16 cellular contexts compared by ENCODE assay signal in the genomic region with DNA sequence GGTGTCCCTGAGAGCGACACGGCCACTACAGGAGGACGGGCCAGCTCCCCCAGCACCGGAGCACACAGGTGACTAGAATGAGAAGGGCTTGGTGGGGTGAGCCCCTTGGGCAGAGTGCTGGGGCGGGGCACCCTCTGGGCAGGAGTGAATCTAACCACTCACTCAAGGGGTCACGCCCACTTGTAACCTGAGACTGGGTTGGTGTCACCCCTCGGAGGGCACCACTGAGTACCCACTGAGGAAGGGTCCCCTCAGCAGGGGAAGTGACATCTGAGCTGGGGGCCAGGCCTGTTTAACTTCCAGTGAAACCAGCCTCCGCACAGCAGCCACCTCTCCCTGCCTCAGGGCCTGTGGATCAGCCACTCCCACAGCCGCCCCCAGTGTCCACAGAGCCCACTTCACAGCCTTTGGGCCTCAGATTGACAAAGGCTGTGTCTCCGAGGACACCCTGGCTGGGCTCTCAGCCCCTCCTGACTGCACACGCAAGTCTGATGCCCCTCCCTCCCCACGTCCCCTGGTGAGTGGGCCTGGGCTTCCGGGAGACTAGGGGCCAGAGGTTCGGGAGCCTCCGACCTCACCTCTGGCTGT. TPM values are rescaled to one million over a fixed set of nuclear protein-coding genes. Genes with fewer than 3 reads are reported as not detected.
DNase-seq lines count a peak whose midpoint lies in the region; ATAC-seq, FAIRE-seq and TF ChIP-seq lines count a peak whose summit lies in the region.
"Had no signal": no experiment of that assay in that cellular context is flagged by ENCODE, and none has a peak within 500 bp of the region (broad histone marks: within the 10 kb centered on the region; RNA-seq: fewer than 3 reads in every experiment).

No MANE protein-coding gene starts in this region.

- peaks cover 1% of the 10 kb centered on the region for H3K36me3 Mint-ChIP-seq in chondrocyte (ENCODE audit: low read depth)

- no peak overlapping the region for H4K8ac ChIP-seq in mesendoderm (ENCODE audit: low read depth, low read length)

- H3K4me3 Mint-ChIP-seq in chondrocyte (ENCODE audit: unreplicated experiment): no peak overlapping the region

- TF ChIP-seq EP300 in HepG2 (IDR thresholded peaks at IDR 0.05; ENCODE audit: low read depth in 2 of 2, low read length in 2 of 2): no peak
- TF ChIP-seq EP300 in HepG2 (CRISPR knock-in tag; IDR thresholded peaks at IDR 0.05; ENCODE audit: borderline replicate concordance): no peak

- H3K23ac ChIP-seq in mesendoderm (ENCODE audit: low read length): no peak overlapping the region

- no peak overlapping the region for H2AK5ac ChIP-seq in mesendoderm (ENCODE audit: low read length)

- TF ChIP-seq CTCF in HepG2 (CRISPR knock-in tag; IDR thresholded peaks at IDR 0.05): no peak
- no peak for TF ChIP-seq CTCF in right lobe of liver (IDR thresholded peaks at IDR 0.05)
- no peak for TF ChIP-seq CTCF in chondrocyte (IDR thresholded peaks at IDR 0.05)

- WGBS in HepG2 (ENCODE audit: low lambda C conversion rate): 95% methylated on average over 7 of the region's 15 CpGs
- WGBS in right lobe of liver (ENCODE audit: insufficient coverage, low coverage, low lambda C conversion rate, missing lambda C conversion rate): no CpG with 5 or more reads among the region's 15 CpGs
- no CpG with 5 or more reads among the region's 15 CpGs for WGBS in mesendoderm (ENCODE audit: extremely low coverage, insufficient coverage, low lambda C conversion rate)

- H3K9me3 Mint-ChIP-seq in chondrocyte (ENCODE audit: low read depth): no peaks in the 10 kb centered on the region

- CTCF ChIA-PET in HepG2 (lab: Yijun Ruan, JAX; ENCODE audit: low intra/inter-chr PET ratio, low total read pairs): no interaction called here

- intact Hi-C loops in HepG2 (cut with micrococcal nuclease; ENCODE audit: unreplicated experiment): no loop called here
- intact Hi-C loops in right lobe of liver (cut with DNase I): no loop called here

- H3K79me2 ChIP-seq in HepG2 (ENCODE audit: insufficient read depth, low read length) (peaks cover 30% of the 10 kb centered on the region), mesendoderm (ENCODE audit: control insufficient read depth, insufficient read depth, low read length) (peaks cover 22% of the 10 kb centered on the region)

- H3K27ac Mint-ChIP-seq in chondrocyte (ENCODE audit: unreplicated experiment): no peak overlapping the region

- no peak overlapping the region for H2BK5ac ChIP-seq in mesendoderm (ENCODE audit: low read length)

- H3K4me1 Mint-ChIP-seq in chondrocyte (ENCODE audit: low read depth): peaks cover 18% of the 10 kb centered on the region

- peaks cover 40% of the 10 kb centered on the region for H3K4me1 ChIP-seq in HepG2 (ENCODE audit: insufficient read depth, low read length)
- H3K4me1 ChIP-seq in right lobe of liver: peaks cover 0 to 6% (median 2%) of the 10 kb centered on the region in 4 donors
- no peaks in the 10 kb centered on the region for H3K4me1 ChIP-seq in mesendoderm (ENCODE audit: control insufficient read depth, low read depth, low read length)

- TF ChIP-seq RAD21 in HepG2 (CRISPR knock-in tag; IDR thresholded peaks at IDR 0.05): no peak

- H2BK15ac ChIP-seq in mesendoderm (replicated peaks; ENCODE audit: low read depth): no peak overlapping the region

- no peak for FAIRE-seq in HepG2 (lab: Jason Lieb, UNC)

- DNase-seq in HepG2 (ENCODE audit: low spot score): no peak
- DNase-seq in right lobe of liver: no peak
- DNase-seq in chondrocyte (ENCODE audit: low spot score): peak; percentile 85
- no peak for DNase-seq in mesendoderm
- DNase-seq in MV-4-11 (lab: John Stamatoyannopoulos, UW): no peak
- DNase-seq in DMS53 (lab: John Stamatoyannopoulos, UW): no peak
- no peak for DNase-seq in cerebellum (ENCODE audit: low spot score)
- DNase-seq: 8988T, DND-41, KG1, NCI-H1417 treated with DMSO at 0.1 percent for 48 hours, NCI-H187 treated with DMSO at 0.1 percent for 48 hours, NCI-H345, NCI-H526, PC-9 had no signal

- H3K27me3 ChIP-seq in HepG2 (ENCODE audit: control insufficient read depth in 1 of 2, insufficient read depth in 2 of 2, low read length in 2 of 2) (no peaks in the 10 kb centered on the region), right lobe of liver (no peaks in the 10 kb centered on the region), mesendoderm (ENCODE audit: insufficient read depth, low read length, poor library complexity) (no peaks in the 10 kb centered on the region)

- H3K36me3 ChIP-seq in HepG2 (replicated peaks in 1 of 2; ENCODE audit: control insufficient read depth in 1 of 2, insufficient read depth in 2 of 2, low read length in 2 of 2) (peaks cover 20 to 38% of the 10 kb centered on the region in 2 experiments; a peak in 4 of 5 replicates), right lobe of liver (peaks cover 0 to 22% (median 6%) of the 10 kb centered on the region in 4 donors), mesendoderm (ENCODE audit: control insufficient read depth, insufficient read depth, low read length) (peaks cover 4% of the 10 kb centered on the region)

- H3K27ac ChIP-seq in HepG2 (ENCODE audit: extremely low read length, insufficient read depth, low read length): no peak overlapping the region
- H3K27ac ChIP-seq in right lobe of liver: no peak overlapping the region
- no peak overlapping the region for H3K27ac ChIP-seq in mesendoderm (ENCODE audit: low read depth, low read length)
- H3K27ac ChIP-seq: PC-9 had no signal

- ATAC-seq in HepG2: peak; percentile 2; the same call in 1 of the 3 replicates
- ATAC-seq in right lobe of liver: no peak
- ATAC-seq in HG03442 (IDR thresholded peaks at IDR 0.05; ENCODE audit: unreplicated experiment): no peak

- in situ Hi-C loops in HepG2 (cut with HindIII; ENCODE audit: extremely low pct_ligation_motif_present, low pct_unique_long_range_greater_than_20kb): no loop called here

- no peak overlapping the region for H3K4me2 ChIP-seq in HepG2 (ENCODE audit: low read depth, low read length)
- no peak overlapping the region for H3K4me2 ChIP-seq in mesendoderm (ENCODE audit: low read length)
- H3K4me2 ChIP-seq: PC-9 had no signal

- POLR2A ChIA-PET in HepG2 (lab: Yijun Ruan, JAX): no interaction called here

- no peaks in the 10 kb centered on the region for H3K9me3 ChIP-seq in HepG2 (ENCODE audit: low read length)
- no peaks in the 10 kb centered on the region for H3K9me3 ChIP-seq in right lobe of liver

- H3K9ac ChIP-seq in HepG2 (ENCODE audit: insufficient read depth, low read depth, low read length) (no peak overlapping the region), mesendoderm (ENCODE audit: low read length) (no peak overlapping the region)

- peak overlapping the region; percentile 10 for H3K56ac ChIP-seq in mesendoderm (ENCODE audit: low read length)

- BruUV-seq in HepG2 (replicated peaks; lab: Mats Ljungman, UMichigan): no TSS peak

- no peak for TF ChIP-seq POLR2A in HepG2 (IDR thresholded peaks at IDR 0.05; ENCODE audit: insufficient read depth in 1 of 2, low read depth in 2 of 2, low read length in 2 of 2)
- no peak for TF ChIP-seq POLR2A in right lobe of liver (IDR thresholded peaks at IDR 0.05)

- no peak overlapping the region for H2AFZ ChIP-seq in HepG2 (ENCODE audit: low read length)
- H2AFZ ChIP-seq: PC-9 had no signal

- no peak overlapping the region for H4K5ac ChIP-seq in mesendoderm (ENCODE audit: low read length)

- no peaks in the 10 kb centered on the region for H3K27me3 Mint-ChIP-seq in chondrocyte (ENCODE audit: low read depth)

- H3K79me1 ChIP-seq in mesendoderm (ENCODE audit: low read length): peaks cover 13% of the 10 kb centered on the region

- no peak overlapping the region for H3K4me3 ChIP-seq in HepG2 (replicated peaks in 1 of 3; ENCODE audit: insufficient read depth in 1 of 3, low read depth in 2 of 3, low read length in 3 of 3)
- H3K4me3 ChIP-seq in right lobe of liver: no peak overlapping the region
- no peak overlapping the region for H3K4me3 ChIP-seq in mesendoderm (ENCODE audit: low read length)
- H3K4me3 ChIP-seq: PC-9 had no signal

- H4K20me1 ChIP-seq in HepG2 (ENCODE audit: insufficient read depth, low read length): peaks cover 6% of the 10 kb centered on the region

- H2BK120ac ChIP-seq in mesendoderm (ENCODE audit: low read depth, low read length): no peak overlapping the region

- no peak overlapping the region for H3K4ac ChIP-seq in mesendoderm (ENCODE audit: low read depth, low read length)

- no peak overlapping the region for H3K18ac ChIP-seq in mesendoderm (ENCODE audit: low read length)

RNA-seq across cellular contexts. Expression of a gene that starts 5.6 kb away (rescaled TPM):
- 35.8 and 60.5 TPM in 2 replicates for total RNA-seq in HepG2 (2016; rRNA removed; fragmentation: Illumina TruSeq; extraction: Trizol)
- total RNA-seq in HepG2 (2016; cell fraction: cytosol; rRNA removed; fragmentation: Illumina TruSeq; extraction: Trizol; ENCODE audit: low read depth): 8.1 and 9.3 TPM in 2 replicates
- 33.7 and 52.3 TPM in 2 replicates for total RNA-seq in HepG2 (2016; cell fraction: insoluble cytoplasmic fraction; rRNA removed; fragmentation: Illumina TruSeq; extraction: Trizol)
- 20.6 and 22.3 TPM in 2 replicates for total RNA-seq in HepG2 (2016; cell fraction: membrane; rRNA removed; fragmentation: Illumina TruSeq; extraction: Trizol)
- total RNA-seq in HepG2 (2016; cell fraction: nucleus; rRNA removed; fragmentation: Illumina TruSeq; extraction: Trizol): 42.6 and 48.3 TPM in 2 replicates
- 31.3 and 40.0 TPM in 2 replicates for polyA plus RNA-seq in HepG2 (2011; rRNA removed)
- polyA plus RNA-seq in HepG2 (2011; cell fraction: cytosol; rRNA removed): 18.2 and 31.2 TPM in 2 replicates
- polyA plus RNA-seq in HepG2 (2011; cell fraction: nucleus; rRNA removed): 244 and 302 TPM in 2 replicates
- polyA plus RNA-seq in HepG2 (2012): 22.2 and 27.6 TPM in 2 replicates
- polyA plus RNA-seq in HepG2 (2016; cell fraction: cytosol; fragmentation: Illumina TruSeq; extraction: Trizol; ENCODE audit: low read depth): 7.3 and 8.3 TPM in 2 replicates
- 29.8 and 37.5 TPM in 2 replicates for polyA plus RNA-seq in HepG2 (2016; cell fraction: insoluble cytoplasmic fraction; fragmentation: Illumina TruSeq; extraction: Trizol; ENCODE audit: low read depth)
- 10.4 and 13.8 TPM in 2 replicates for polyA plus RNA-seq in HepG2 (2016; cell fraction: membrane; fragmentation: Illumina TruSeq; extraction: Trizol; ENCODE audit: low read depth)
- 92.6 and 114 TPM in 2 replicates for polyA plus RNA-seq in HepG2 (2016; cell fraction: nucleus; fragmentation: Illumina TruSeq; extraction: Trizol; ENCODE audit: insufficient read depth, low read depth)
- polyA minus RNA-seq in HepG2 (2011; rRNA and poly(A)+ RNA removed; ENCODE audit: low replicate concordance): 20.9 and 51.8 TPM in 2 replicates
- polyA minus RNA-seq in HepG2 (2011; cell fraction: cytosol; rRNA and poly(A)+ RNA removed): 15.0 and 21.0 TPM in 2 replicates
- polyA minus RNA-seq in HepG2 (2011; cell fraction: nucleus; rRNA and poly(A)+ RNA removed): 25.6 and 29.0 TPM in 2 replicates
- total RNA-seq in right lobe of liver: 10 to 100 TPM; 15.8 to 31.9 (median 27.7) TPM
- total RNA-seq in chondrocyte: 47.2 to 55.0 TPM (median 52.3 TPM) in 3 replicates
- 21.0 TPM for polyA plus RNA-seq in mesendoderm (2013, experiment 1 of 2)
- 18.6 TPM for polyA plus RNA-seq in mesendoderm (2013, experiment 2 of 2)
- total RNA-seq in cerebellum: 44.0 TPM

RNA-seq across cellular contexts. Expression of a gene that starts 18.2 kb away (rescaled TPM):
- not detected in 2 replicates for total RNA-seq in HepG2 (2016; rRNA removed; fragmentation: Illumina TruSeq; extraction: Trizol)
- not detected in 2 replicates for total RNA-seq in HepG2 (2016; cell fraction: cytosol; rRNA removed; fragmentation: Illumina TruSeq; extraction: Trizol; ENCODE audit: low read depth)
- total RNA-seq in HepG2 (2016; cell fraction: insoluble cytoplasmic fraction; rRNA removed; fragmentation: Illumina TruSeq; extraction: Trizol): not detected in 2 replicates
- total RNA-seq in HepG2 (2016; cell fraction: membrane; rRNA removed; fragmentation: Illumina TruSeq; extraction: Trizol): not detected in 2 replicates
- total RNA-seq in HepG2 (2016; cell fraction: nucleus; rRNA removed; fragmentation: Illumina TruSeq; extraction: Trizol): not detected in 2 replicates
- polyA plus RNA-seq in HepG2 (2011; rRNA removed): not detected in 2 replicates
- polyA plus RNA-seq in HepG2 (2011; cell fraction: cytosol; rRNA removed): not detected in 2 replicates
- polyA plus RNA-seq in HepG2 (2011; cell fraction: nucleus; rRNA removed): 0.07 TPM in 1 of 2 replicates, not detected in the other
- 0.11 TPM in 1 of 2 replicates, not detected in the other for polyA plus RNA-seq in HepG2 (2012)
- polyA plus RNA-seq in HepG2 (2016; cell fraction: cytosol; fragmentation: Illumina TruSeq; extraction: Trizol; ENCODE audit: low read depth): not detected in 2 replicates
- not detected in 2 replicates for polyA plus RNA-seq in HepG2 (2016; cell fraction: insoluble cytoplasmic fraction; fragmentation: Illumina TruSeq; extraction: Trizol; ENCODE audit: low read depth)
- polyA plus RNA-seq in HepG2 (2016; cell fraction: membrane; fragmentation: Illumina TruSeq; extraction: Trizol; ENCODE audit: low read depth): not detected in 2 replicates
- polyA plus RNA-seq in HepG2 (2016; cell fraction: nucleus; fragmentation: Illumina TruSeq; extraction: Trizol; ENCODE audit: insufficient read depth, low read depth): not detected in 2 replicates
- polyA minus RNA-seq in HepG2 (2011; rRNA and poly(A)+ RNA removed; ENCODE audit: low replicate concordance): not detected in 2 replicates
- polyA minus RNA-seq in HepG2 (2011; cell fraction: cytosol; rRNA and poly(A)+ RNA removed): not detected in 2 replicates
- polyA minus RNA-seq in HepG2 (2011; cell fraction: nucleus; rRNA and poly(A)+ RNA removed): not detected in 2 replicates
- not detected for total RNA-seq in right lobe of liver
- total RNA-seq in chondrocyte: 0.20 to 0.67 TPM (median 0.41 TPM) in 3 replicates
- 0.13 TPM for polyA plus RNA-seq in mesendoderm (2013, experiment 1 of 2)
- 0.15 TPM for polyA plus RNA-seq in mesendoderm (2013, experiment 2 of 2)
- 6.3 TPM for total RNA-seq in cerebellum
- total RNA-seq: PC-9 had no signal

RNA-seq across cellular contexts. Expression of a gene that starts 24.4 kb away (rescaled TPM):
- total RNA-seq in HepG2 (2016; rRNA removed; fragmentation: Illumina TruSeq; extraction: Trizol) (240 and 336 TPM in 2 replicates), right lobe of liver (100 to 1,000 TPM; 102 to 184 (median 150) TPM), chondrocyte (128 to 227 TPM (median 151 TPM) in 3 replicates), cerebellum (52.0 TPM)
- total RNA-seq in HepG2 (2016; cell fraction: cytosol; rRNA removed; fragmentation: Illumina TruSeq; extraction: Trizol; ENCODE audit: low read depth): 94.7 and 94.9 TPM in 2 replicates
- 233 and 351 TPM in 2 replicates for total RNA-seq in HepG2 (2016; cell fraction: insoluble cytoplasmic fraction; rRNA removed; fragmentation: Illumina TruSeq; extraction: Trizol)
- total RNA-seq in HepG2 (2016; cell fraction: membrane; rRNA removed; fragmentation: Illumina TruSeq; extraction: Trizol): 97.2 and 101 TPM in 2 replicates
- 84.2 and 97.2 TPM in 2 replicates for total RNA-seq in HepG2 (2016; cell fraction: nucleus; rRNA removed; fragmentation: Illumina TruSeq; extraction: Trizol)
- polyA plus RNA-seq in HepG2 (2011; rRNA removed): 88.1 and 107 TPM in 2 replicates
- 93.4 and 124 TPM in 2 replicates for polyA plus RNA-seq in HepG2 (2011; cell fraction: cytosol; rRNA removed)
- 50.1 and 56.3 TPM in 2 replicates for polyA plus RNA-seq in HepG2 (2011; cell fraction: nucleus; rRNA removed)
- polyA plus RNA-seq in HepG2 (2012): 89.8 and 93.0 TPM in 2 replicates
- 78.6 and 81.5 TPM in 2 replicates for polyA plus RNA-seq in HepG2 (2016; cell fraction: cytosol; fragmentation: Illumina TruSeq; extraction: Trizol; ENCODE audit: low read depth)
- 291 and 296 TPM in 2 replicates for polyA plus RNA-seq in HepG2 (2016; cell fraction: insoluble cytoplasmic fraction; fragmentation: Illumina TruSeq; extraction: Trizol; ENCODE audit: low read depth)
- 74.1 and 77.8 TPM in 2 replicates for polyA plus RNA-seq in HepG2 (2016; cell fraction: membrane; fragmentation: Illumina TruSeq; extraction: Trizol; ENCODE audit: low read depth)
- polyA plus RNA-seq in HepG2 (2016; cell fraction: nucleus; fragmentation: Illumina TruSeq; extraction: Trizol; ENCODE audit: insufficient read depth, low read depth): 141 and 146 TPM in 2 replicates
- 76.8 and 132 TPM in 2 replicates for polyA minus RNA-seq in HepG2 (2011; rRNA and poly(A)+ RNA removed; ENCODE audit: low replicate concordance)
- polyA minus RNA-seq in HepG2 (2011; cell fraction: cytosol; rRNA and poly(A)+ RNA removed): 46.9 and 78.3 TPM in 2 replicates
- polyA minus RNA-seq in HepG2 (2011; cell fraction: nucleus; rRNA and poly(A)+ RNA removed): 15.8 and 16.4 TPM in 2 replicates
- 169 TPM for polyA plus RNA-seq in mesendoderm (2013, experiment 1 of 2)
- 176 TPM for polyA plus RNA-seq in mesendoderm (2013, experiment 2 of 2)

RNA-seq across cellular contexts. Expression of a gene that starts 26.4 kb away (rescaled TPM):
- total RNA-seq in HepG2 (2016; rRNA removed; fragmentation: Illumina TruSeq; extraction: Trizol): 8.0 and 12.4 TPM in 2 replicates
- 4.2 and 5.7 TPM in 2 replicates for total RNA-seq in HepG2 (2016; cell fraction: cytosol; rRNA removed; fragmentation: Illumina TruSeq; extraction: Trizol; ENCODE audit: low read depth)
- total RNA-seq in HepG2 (2016; cell fraction: insoluble cytoplasmic fraction; rRNA removed; fragmentation: Illumina TruSeq; extraction: Trizol): 8.0 and 11.4 TPM in 2 replicates
- total RNA-seq in HepG2 (2016; cell fraction: membrane; rRNA removed; fragmentation: Illumina TruSeq; extraction: Trizol): 8.3 and 9.2 TPM in 2 replicates
- 7.7 and 9.2 TPM in 2 replicates for total RNA-seq in HepG2 (2016; cell fraction: nucleus; rRNA removed; fragmentation: Illumina TruSeq; extraction: Trizol)
- polyA plus RNA-seq in HepG2 (2011; rRNA removed): 19.2 and 20.5 TPM in 2 replicates
- 5.9 and 7.9 TPM in 2 replicates for polyA plus RNA-seq in HepG2 (2011; cell fraction: cytosol; rRNA removed)
- 50.3 and 61.9 TPM in 2 replicates for polyA plus RNA-seq in HepG2 (2011; cell fraction: nucleus; rRNA removed)
- 7.5 and 11.4 TPM in 2 replicates for polyA plus RNA-seq in HepG2 (2012)
- 2.6 and 3.7 TPM in 2 replicates for polyA plus RNA-seq in HepG2 (2016; cell fraction: cytosol; fragmentation: Illumina TruSeq; extraction: Trizol; ENCODE audit: low read depth)
- 13.5 and 14.7 TPM in 2 replicates for polyA plus RNA-seq in HepG2 (2016; cell fraction: insoluble cytoplasmic fraction; fragmentation: Illumina TruSeq; extraction: Trizol; ENCODE audit: low read depth)
- polyA plus RNA-seq in HepG2 (2016; cell fraction: membrane; fragmentation: Illumina TruSeq; extraction: Trizol; ENCODE audit: low read depth): 8.3 and 8.7 TPM in 2 replicates
- 25.5 and 28.7 TPM in 2 replicates for polyA plus RNA-seq in HepG2 (2016; cell fraction: nucleus; fragmentation: Illumina TruSeq; extraction: Trizol; ENCODE audit: insufficient read depth, low read depth)
- polyA minus RNA-seq in HepG2 (2011; rRNA and poly(A)+ RNA removed; ENCODE audit: low replicate concordance): 19.4 and 40.7 TPM in 2 replicates
- polyA minus RNA-seq in HepG2 (2011; cell fraction: cytosol; rRNA and poly(A)+ RNA removed): 8.5 and 14.7 TPM in 2 replicates
- polyA minus RNA-seq in HepG2 (2011; cell fraction: nucleus; rRNA and poly(A)+ RNA removed): 14.9 and 16.0 TPM in 2 replicates
- total RNA-seq in right lobe of liver: 10 to 100 TPM; 20.6 to 40.2 (median 29.9) TPM
- 15.6 to 24.4 TPM (median 16.0 TPM) in 3 replicates for total RNA-seq in chondrocyte
- 30.5 TPM for polyA plus RNA-seq in mesendoderm (2013, experiment 1 of 2)
- polyA plus RNA-seq in mesendoderm (2013, experiment 2 of 2): 30.6 TPM
- total RNA-seq in cerebellum: 18.4 TPM

RNA-seq across cellular contexts. Expression of a gene that starts 33.3 kb away (rescaled TPM):
- 7.9 and 16.0 TPM in 2 replicates for total RNA-seq in HepG2 (2016; rRNA removed; fragmentation: Illumina TruSeq; extraction: Trizol)
- 3.5 and 4.1 TPM in 2 replicates for total RNA-seq in HepG2 (2016; cell fraction: cytosol; rRNA removed; fragmentation: Illumina TruSeq; extraction: Trizol; ENCODE audit: low read depth)
- total RNA-seq in HepG2 (2016; cell fraction: insoluble cytoplasmic fraction; rRNA removed; fragmentation: Illumina TruSeq; extraction: Trizol): 8.8 and 17.2 TPM in 2 replicates
- 7.4 and 7.9 TPM in 2 replicates for total RNA-seq in HepG2 (2016; cell fraction: membrane; rRNA removed; fragmentation: Illumina TruSeq; extraction: Trizol)
- total RNA-seq in HepG2 (2016; cell fraction: nucleus; rRNA removed; fragmentation: Illumina TruSeq; extraction: Trizol): 17.2 and 22.2 TPM in 2 replicates
- polyA plus RNA-seq in HepG2 (2011; rRNA removed): 14.3 and 17.7 TPM in 2 replicates
- polyA plus RNA-seq in HepG2 (2011; cell fraction: cytosol; rRNA removed): 5.0 and 12.7 TPM in 2 replicates
- 234 and 353 TPM in 2 replicates for polyA plus RNA-seq in HepG2 (2011; cell fraction: nucleus; rRNA removed)
- 6.8 and 9.8 TPM in 2 replicates for polyA plus RNA-seq in HepG2 (2012)
- polyA plus RNA-seq in HepG2 (2016; cell fraction: cytosol; fragmentation: Illumina TruSeq; extraction: Trizol; ENCODE audit: low read depth): 3.7 and 3.9 TPM in 2 replicates
- 12.6 and 15.2 TPM in 2 replicates for polyA plus RNA-seq in HepG2 (2016; cell fraction: insoluble cytoplasmic fraction; fragmentation: Illumina TruSeq; extraction: Trizol; ENCODE audit: low read depth)
- polyA plus RNA-seq in HepG2 (2016; cell fraction: membrane; fragmentation: Illumina TruSeq; extraction: Trizol; ENCODE audit: low read depth): 7.8 and 9.8 TPM in 2 replicates
- 93.2 and 101 TPM in 2 replicates for polyA plus RNA-seq in HepG2 (2016; cell fraction: nucleus; fragmentation: Illumina TruSeq; extraction: Trizol; ENCODE audit: insufficient read depth, low read depth)
- 2.9 and 14.9 TPM in 2 replicates for polyA minus RNA-seq in HepG2 (2011; rRNA and poly(A)+ RNA removed; ENCODE audit: low replicate concordance)
- polyA minus RNA-seq in HepG2 (2011; cell fraction: cytosol; rRNA and poly(A)+ RNA removed): 3.4 and 7.0 TPM in 2 replicates
- polyA minus RNA-seq in HepG2 (2011; cell fraction: nucleus; rRNA and poly(A)+ RNA removed): 19.3 TPM in 2 replicates
- 10 to 100 TPM in 2 of 6 experiments, 1 to 10 TPM in 4; 6.5 to 11.8 (median 9.8) TPM for total RNA-seq in right lobe of liver
- total RNA-seq in chondrocyte: 12.5 to 14.9 TPM (median 12.8 TPM) in 3 replicates
- polyA plus RNA-seq in mesendoderm (2013, experiment 1 of 2): 9.5 TPM
- 9.2 TPM for polyA plus RNA-seq in mesendoderm (2013, experiment 2 of 2)
- total RNA-seq in cerebellum: 7.6 TPM
